ENCODE assay signal across 9 cellular contexts in the genomic region with DNA sequence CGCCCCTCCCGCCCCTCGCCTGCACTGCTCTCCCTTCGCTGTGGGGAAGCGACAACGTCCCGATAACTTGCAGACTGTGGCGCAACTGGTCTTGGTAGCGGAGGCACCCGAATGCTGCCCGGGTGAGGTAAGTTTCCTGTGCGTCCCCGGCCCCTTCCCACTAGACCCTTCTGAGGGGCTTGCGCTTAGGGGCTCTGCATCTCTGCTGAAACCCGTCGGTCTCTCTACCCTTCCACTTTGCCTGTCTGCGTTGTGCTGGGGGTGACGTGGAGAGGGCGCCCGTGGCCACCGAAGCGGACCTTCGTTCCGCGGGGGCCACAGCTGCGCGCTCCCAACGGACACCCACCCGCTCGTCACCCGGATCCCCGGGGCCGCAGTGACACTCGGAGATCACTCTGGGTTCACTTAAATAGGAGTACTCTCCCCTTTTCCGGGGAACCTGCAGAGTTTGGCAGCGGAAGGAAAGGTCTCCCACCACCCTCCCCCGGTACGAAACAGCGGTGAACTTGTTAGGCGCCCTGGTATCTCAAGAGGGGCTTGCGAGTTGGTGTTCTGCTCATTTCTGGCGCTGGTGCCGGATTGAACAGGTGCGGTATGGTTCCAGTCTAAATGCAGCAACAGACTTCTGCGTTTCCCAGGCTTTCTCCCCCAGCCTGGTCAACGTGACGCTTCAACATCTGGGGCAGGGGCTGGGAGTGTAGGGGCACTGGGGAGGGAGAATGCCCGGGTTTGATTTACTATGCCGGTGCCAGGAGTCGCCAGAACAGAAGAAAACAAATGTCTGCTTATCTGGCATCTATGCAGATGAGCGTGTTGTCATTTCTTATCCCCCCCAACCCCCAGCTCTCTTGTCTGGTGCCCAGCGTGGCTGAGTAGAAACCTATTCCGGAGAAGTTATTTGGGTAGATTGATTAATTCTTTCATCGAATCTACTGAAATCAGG. TPM values are rescaled to one million over a fixed set of nuclear protein-coding genes. Genes with fewer than 3 reads are reported as not detected.
A peak's percentile ranks its signal among the peaks of the same experiment; 100 is the strongest.
DNase-seq lines count a peak whose midpoint lies in the region; ATAC-seq, FAIRE-seq and TF ChIP-seq lines count a peak whose summit lies in the region.
"Had no signal": no experiment of that assay in that cellular context is flagged by ENCODE, and none has a peak within 500 bp of the region (broad histone marks: within the 10 kb centered on the region; RNA-seq: fewer than 3 reads in every experiment).

No MANE protein-coding gene starts in this region.

- H3K9ac ChIP-seq in MM.1S (ENCODE audit: low read length) (peak overlapping the region; percentile 68), iPS-20b (ENCODE audit: low read depth, low read length) (peak overlapping the region; percentile 56; the same call in 1 of the 2 replicates)

- peak overlapping the region; percentile 81 for H3K4me3 ChIP-seq in MM.1S (ENCODE audit: low read length)
- H3K4me3 ChIP-seq in ascending aorta, result peak overlapping the region; percentile 78 to 88
- H3K4me3 ChIP-seq in iPS-20b (ENCODE audit: low read length), result peak overlapping the region; percentile 86
- peak overlapping the region; percentile 73 to 86 for H3K4me3 ChIP-seq in small intestine (ENCODE audit: low read depth in 1 of 2, low read length in 2 of 2)
- H3K4me3 ChIP-seq: SK-N-MC had no signal

- H2AFZ ChIP-seq in MM.1S (ENCODE audit: low read length), result peak overlapping the region; percentile 81

- H3K27me3 ChIP-seq in MM.1S (replicated peaks; ENCODE audit: insufficient read depth, low read length) (no peaks in the 10 kb centered on the region), ascending aorta (no peaks in the 10 kb centered on the region), iPS-20b (ENCODE audit: insufficient read depth, low read length) (peaks cover 56% of the 10 kb centered on the region), small intestine (ENCODE audit: control insufficient read depth in 2 of 2, insufficient read depth in 2 of 2, low read length in 2 of 2) (peaks cover 0 to 5% of the 10 kb centered on the region in 2 donors)

- H3K27ac ChIP-seq in MM.1S (ENCODE audit: low read length) (peak overlapping the region; percentile 35; the same call in 1 of the 2 replicates), ascending aorta (peak overlapping the region in 1 of 2 donors; percentile 81), iPS-20b (ENCODE audit: low read length) (no peak overlapping the region), small intestine (ENCODE audit: low read depth in 1 of 2, low read length in 1 of 2) (peak overlapping the region; percentile 88 to 94)
- H3K27ac ChIP-seq: SK-N-MC had no signal

- H3K4me1 ChIP-seq in MM.1S (ENCODE audit: low read length) (peaks cover 36% of the 10 kb centered on the region), ascending aorta (no peaks in the 10 kb centered on the region), iPS-20b (ENCODE audit: insufficient read depth, low read length) (peaks cover 20% of the 10 kb centered on the region), small intestine (ENCODE audit: control insufficient read depth in 2 of 2, insufficient read depth in 1 of 2, low read depth in 1 of 2, low read length in 1 of 2) (peaks cover 0 to 3% of the 10 kb centered on the region in 2 donors)

- H3K79me2 ChIP-seq in MM.1S (ENCODE audit: low read length), result peaks cover 50% of the 10 kb centered on the region

- no peaks in the 10 kb centered on the region for H3K9me2 ChIP-seq in MM.1S (replicated peaks; ENCODE audit: insufficient read depth, low read length)

- FAIRE-seq in small intestine (lab: Jason Lieb, UNC), result no peak

- no peaks in the 10 kb centered on the region for H4K20me1 ChIP-seq in MM.1S (ENCODE audit: insufficient read depth, low read length)

- DNase-seq in ELF-1 (ENCODE audit: low read depth, low spot score) (peak; percentile 21), MM.1S (no peak), ascending aorta (ENCODE audit: low spot score in 2 of 2) (peak in 1 of 2 donors; percentile 61), small intestine (peak; percentile 59), SW 1271 (lab: John Stamatoyannopoulos, UW) (no peak), SHP77 (lab: John Stamatoyannopoulos, UW) (no peak)

- H3K36me3 ChIP-seq in MM.1S (replicated peaks; ENCODE audit: insufficient read depth, low read length) (no peaks in the 10 kb centered on the region), ascending aorta (no peaks in the 10 kb centered on the region), iPS-20b (ENCODE audit: insufficient read depth, low read depth, low read length) (no peaks in the 10 kb centered on the region), small intestine (ENCODE audit: control insufficient read depth in 2 of 2, insufficient read depth in 2 of 2, low read length in 2 of 2) (no peaks in the 10 kb centered on the region)

- TF ChIP-seq CTCF in MM.1S (IDR thresholded peaks at IDR 0.05; ENCODE audit: low read length), result peak; percentile 23; the same call in 1 of the 2 replicates
- peak in 1 of 3 experiments; percentile 31 for TF ChIP-seq CTCF in ascending aorta (IDR thresholded peaks at IDR 0.05)

- H3K9me3 ChIP-seq in MM.1S (replicated peaks; ENCODE audit: insufficient read depth, low read length), result no peaks in the 10 kb centered on the region
- no peaks in the 10 kb centered on the region for H3K9me3 ChIP-seq in ascending aorta
- no peaks in the 10 kb centered on the region for H3K9me3 ChIP-seq in iPS-20b (ENCODE audit: insufficient read depth, low read depth, low read length)
- no peaks in the 10 kb centered on the region for H3K9me3 ChIP-seq in small intestine (ENCODE audit: control insufficient read depth, low read depth)

- 0 to 1% (median 0%) methylated on average over 50 to 54 of the region's 54 CpGs for WGBS in small intestine, 3 donors

- ATAC-seq in GM21528 (IDR thresholded peaks at IDR 0.05; ENCODE audit: low FRiP score, unreplicated experiment), result peak; percentile 16

- intact Hi-C loops in ascending aorta (cut with DNase I), result loop anchor here (2.0 to 10.0 kb wide), 4 partner anchors 15 to 139 kb away; a partner anchor contains a TSS

- H3F3A ChIP-seq in MM.1S (ENCODE audit: insufficient read depth, low read length), result peaks cover 15% of the 10 kb centered on the region

- H3K4me2 ChIP-seq in MM.1S (ENCODE audit: low read depth, low read length), result peak overlapping the region; percentile 89

RNA-seq across cellular contexts. Expression of a gene that starts 0.9 kb away (rescaled TPM):
- 0.85 TPM for total RNA-seq in ascending aorta
- polyA plus RNA-seq in small intestine, result 10 to 100 TPM; 28.8 to 54.0 (median 45.4) TPM

Comparison
In these comparisons a context has a peak if more than half of its experiments do, and no peak if none do; other contexts are left out.
1. DNase-seq: peak in ELF-1 (single experiment) and small intestine (single experiment); none in MM.1S (single experiment), SW 1271 (0 of 2) and SHP77 (0 of 2).
2. Peak in every context shown above with its lines, with median percentiles within 50 percentile points of each other: H3K4me3 ChIP-seq.